Comparison of ENCODE assay signal across 27 cellular contexts in the genomic region with DNA sequence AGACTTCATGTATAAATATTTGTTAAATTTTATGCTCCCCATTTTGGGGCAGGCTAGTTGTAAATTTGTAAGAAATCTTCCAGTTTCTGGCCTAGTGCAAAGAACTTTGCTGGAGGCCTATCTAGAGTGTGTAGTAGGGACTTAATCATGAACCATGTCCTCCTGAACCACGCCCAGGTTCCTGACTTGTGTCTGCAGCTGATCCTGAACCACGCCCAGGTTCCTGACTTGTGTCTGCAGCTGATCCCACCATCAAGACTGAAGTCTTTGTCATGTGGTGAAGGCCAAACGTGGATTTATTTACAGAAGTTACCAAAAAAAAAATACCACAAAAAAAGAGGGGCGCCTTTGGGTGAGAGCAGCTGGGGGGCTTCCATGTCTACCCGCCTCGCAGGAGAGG. TPM values are rescaled to one million over a fixed set of nuclear protein-coding genes. Genes with fewer than 3 reads are reported as not detected.
"Had no signal": no experiment of that assay in that cellular context is flagged by ENCODE, and none has a peak within 500 bp of the region (broad histone marks: within the 10 kb centered on the region; RNA-seq: fewer than 3 reads in every experiment).

No MANE protein-coding gene starts in this region.

- H3K4me3 ChIP-seq: gastroesophageal sphincter, hepatocyte, pancreas, prostate gland, sigmoid colon, testis, transverse colon had no signal

- H2AFZ ChIP-seq: hepatocyte had no signal

- DNase-seq: activated CD4-positive, alpha-beta memory T cell treated with anti-CD3 and anti-CD28 coated beads for 36 hours; activated CD4-positive, alpha-beta T cell treated with anti-CD3 and anti-CD28 coated beads for 48 hours; activated CD8-positive, alpha-beta memory T cell treated with anti-CD3 and anti-CD28 coated beads, Interleukin-2, amount 50 U/mL, for 4 hours; activated gamma-delta T cell; activated naive CD4-positive, alpha-beta T cell treated with anti-CD3 and anti-CD28 coated beads, Interleukin-2, amount 50 U/mL, for 16 hours; activated naive CD8-positive, alpha-beta T cell treated with anti-CD3 and anti-CD28 coated beads, Interleukin-2, amount 50 U/mL, for 24 hours; activated T-cell treated with anti-CD3 and anti-CD28 coated beads, Interleukin-2, amount 50 U/mL, for 1 hour; endodermal cell; islet precursor cell; left cardiac atrium; mammary epithelial cell; naive B cell; nephron progenitor cell; sigmoid colon; stimulated activated CD4-positive, alpha-beta T cell treated with anti-CD3 and anti-CD28 coated beads, Interleukin-15, amount 100 ng/mL, for 24 hours; stimulated activated CD4-positive, alpha-beta T cell treated with anti-CD3 and anti-CD28 coated beads, Interleukin-2, amount 100 ng/mL, for 24 hours; stimulated activated naive CD4-positive, alpha-beta T cell; SW 1271; T-helper 17 cell; T1000; testis; transverse colon; WERI-Rb-1 had no signal

- H3K27me3 ChIP-seq: gastroesophageal sphincter, hepatocyte, pancreas, sigmoid colon, testis, transverse colon had no signal

- H3K27ac ChIP-seq: gastroesophageal sphincter, hepatocyte, pancreas, prostate gland, sigmoid colon, testis, transverse colon, WERI-Rb-1 had no signal

- H3K4me2 ChIP-seq: hepatocyte had no signal

- H3K79me2 ChIP-seq: hepatocyte had no signal

- H3K4me1 ChIP-seq: gastroesophageal sphincter, pancreas, prostate gland, sigmoid colon, testis, transverse colon had no signal

- H3K36me3 ChIP-seq: prostate gland, WERI-Rb-1 had no signal

- H3K9me3 ChIP-seq: pancreas, prostate gland, testis had no signal

- FAIRE-seq: pancreas had no signal

RNA-seq across cellular contexts. Expression of gene SOX8, which starts 43.8 kb away (rescaled TPM):
- polyA plus RNA-seq: mammary epithelial cell had no signal
